17 cellular contexts compared by ENCODE assay signal in genomic region chrX:129585691-129586090, GRCh38.
"Had no signal": no experiment of that assay in that cellular context is flagged by ENCODE, and none has a peak within 500 bp of the region (broad histone marks: within the 10 kb centered on the region; RNA-seq: fewer than 3 reads in every experiment).

No MANE protein-coding gene starts in this region.

- H3K27me3 Mint-ChIP-seq: activated CD4-positive, alpha-beta memory T cell treated with anti-CD3 and anti-CD28 coated beads for 36 hours; activated naive CD8-positive, alpha-beta T cell had no signal

- DNase-seq: activated CD4-positive, alpha-beta memory T cell treated with anti-CD3 and anti-CD28 coated beads for 36 hours; activated effector memory CD4-positive, alpha-beta T cell treated with anti-CD3 and anti-CD28 coated beads, Interleukin-2, amount 50 U/mL, for 16 hours; activated T-cell treated with anti-CD3 and anti-CD28 coated beads, Interleukin-2, amount 50 U/mL, for 4 hours; anterior cingulate cortex; colonic mucosa; effector CD4-positive, alpha-beta T cell; ovary; retina; small intestine; T1000; thyroid gland; uterus had no signal

- H3K27ac Mint-ChIP-seq: activated CD4-positive, alpha-beta memory T cell treated with anti-CD3 and anti-CD28 coated beads for 36 hours; activated naive CD8-positive, alpha-beta T cell; stimulated activated effector memory CD8-positive, alpha-beta T cell treated with anti-CD3 and anti-CD28 coated beads, Interleukin-12 subunit alpha, Interleukin-12 subunit beta, amount 100 ng/mL, for 72 hours had no signal

- H3K9me3 ChIP-seq: colonic mucosa, ovary, thyroid gland, uterus had no signal

- H3K9me3 Mint-ChIP-seq: activated CD4-positive, alpha-beta memory T cell treated with anti-CD3 and anti-CD28 coated beads for 36 hours; activated T-cell treated with anti-CD3 and anti-CD28 coated beads, Interleukin-2, amount 50 U/mL, for 4 hours; mesothelial cell of epicardium; neural crest cell; stimulated activated effector memory CD8-positive, alpha-beta T cell treated with anti-CD3 and anti-CD28 coated beads, Interleukin-12 subunit alpha, Interleukin-12 subunit beta, amount 100 ng/mL, for 72 hours had no signal

- H3K36me3 Mint-ChIP-seq: activated naive CD8-positive, alpha-beta T cell; stimulated activated effector memory CD8-positive, alpha-beta T cell treated with anti-CD3 and anti-CD28 coated beads, Interleukin-12 subunit alpha, Interleukin-12 subunit beta, amount 100 ng/mL, for 72 hours had no signal

- H3K27ac ChIP-seq: colonic mucosa, ovary, thyroid gland, uterus, VCaP had no signal

- H3K27me3 ChIP-seq: colonic mucosa, ovary, thyroid gland, uterus had no signal

- H3K4me3 ChIP-seq: colonic mucosa, ovary, thyroid gland, uterus had no signal

- H3K4me3 Mint-ChIP-seq: activated CD4-positive, alpha-beta memory T cell treated with anti-CD3 and anti-CD28 coated beads for 36 hours; activated naive CD8-positive, alpha-beta T cell; activated T-cell treated with anti-CD3 and anti-CD28 coated beads, Interleukin-2, amount 50 U/mL, for 4 hours; mesothelial cell of epicardium; neural crest cell; stimulated activated effector memory CD8-positive, alpha-beta T cell treated with anti-CD3 and anti-CD28 coated beads, Interleukin-12 subunit alpha, Interleukin-12 subunit beta, amount 100 ng/mL, for 72 hours had no signal

- ATAC-seq: activated T-cell treated with anti-CD3 and anti-CD28 coated beads, Interleukin-2, amount 50 U/mL, for 4 hours; stimulated activated effector memory CD8-positive, alpha-beta T cell treated with anti-CD3 and anti-CD28 coated beads, Interleukin-12 subunit alpha, Interleukin-12 subunit beta, amount 100 ng/mL, for 72 hours had no signal

- H3K4me1 ChIP-seq: colonic mucosa, thyroid gland, uterus had no signal

- H3K4me1 Mint-ChIP-seq: stimulated activated effector memory CD8-positive, alpha-beta T cell treated with anti-CD3 and anti-CD28 coated beads, Interleukin-12 subunit alpha, Interleukin-12 subunit beta, amount 100 ng/mL, for 72 hours had no signal

- H3K36me3 ChIP-seq: colonic mucosa, ovary, uterus had no signal
